15 cellular contexts compared by ENCODE assay signal in genomic region chr14:33539918-33540357, GRCh38.
"Had no signal": no experiment of that assay in that cellular context is flagged by ENCODE, and none has a peak within 500 bp of the region (broad histone marks: within the 10 kb centered on the region; RNA-seq: fewer than 3 reads in every experiment).

No MANE protein-coding gene starts in this region.

- H3K4me3 ChIP-seq: cardiac muscle cell, gastroesophageal sphincter, pancreas, tibial nerve, vagina had no signal

- DNase-seq: activated CD4-positive, alpha-beta T cell treated with anti-CD3 and anti-CD28 coated beads, Interleukin-2, amount 50 U/mL, for 1 hour; activated naive CD8-positive, alpha-beta T cell treated with anti-CD3 and anti-CD28 coated beads, Interleukin-2, amount 50 U/mL, for 24 hours; effector CD4-positive, alpha-beta T cell; islet precursor cell; mammary epithelial cell; pancreas; stimulated activated CD4-positive, alpha-beta T cell treated with anti-CD3 and anti-CD28 coated beads, Interleukin-12 subunit alpha, Interleukin-12 subunit beta, amount 100 ng/mL, for 4 hours; stimulated activated CD4-positive, alpha-beta T cell treated with anti-CD3 and anti-CD28 coated beads, Interleukin-2, amount 100 ng/mL, for 24 hours; T-cell; T-helper 9 cell had no signal

- H3K36me3 ChIP-seq: cardiac muscle cell, gastroesophageal sphincter, pancreas, tibial nerve, vagina had no signal

- H3K9me3 ChIP-seq: gastroesophageal sphincter, pancreas, tibial nerve, vagina had no signal

- H3K4me1 ChIP-seq: gastroesophageal sphincter, pancreas, vagina had no signal

- H3K27ac ChIP-seq: cardiac muscle cell, gastroesophageal sphincter, pancreas, tibial nerve, vagina had no signal

- ATAC-seq: activated naive CD8-positive, alpha-beta T cell treated with anti-CD3 and anti-CD28 coated beads, Interleukin-2, amount 50 U/mL, for 24 hours; gastroesophageal sphincter; left lobe of liver; pancreas had no signal

- H3K27me3 ChIP-seq: cardiac muscle cell, gastroesophageal sphincter, pancreas, tibial nerve, vagina had no signal
